ENCODE assay signal across 1 cellular context in the genomic region with DNA sequence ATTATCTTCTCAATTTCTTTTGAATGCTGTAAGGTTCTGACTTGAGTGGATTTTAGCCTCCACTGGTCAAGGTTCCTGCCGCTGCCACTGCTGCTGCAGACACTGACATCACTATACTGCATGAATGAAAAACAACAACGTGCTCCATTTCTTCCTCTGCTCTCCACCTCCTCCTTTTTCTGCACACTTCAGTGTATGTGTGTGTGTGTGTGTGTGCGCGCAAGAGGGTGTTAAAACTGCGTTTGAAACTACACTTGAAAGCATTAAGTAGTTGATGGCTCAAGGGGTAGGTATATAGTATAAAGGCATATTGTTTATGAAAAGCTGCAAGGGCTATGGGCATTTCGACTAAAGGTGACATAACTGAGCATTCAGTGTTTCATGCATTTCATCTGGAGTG.
A peak's percentile ranks its signal among the peaks of the same experiment; 100 is the strongest.
TF ChIP-seq lines count a peak whose summit lies in the region.

No MANE protein-coding gene starts in this region.

TF ChIP-seq in GM12878, 131 proteins besides CTCF, POLR2A, EP300 and RAD21 (continued from another document):
- peak; percentile 48; the same call in 1 of the 2 replicates for TF ChIP-seq NKRF (conservative IDR thresholded peaks at IDR 0.05)
- TF ChIP-seq NBN (IDR thresholded peaks at IDR 0.05), result no peak
- peak; percentile 61 for TF ChIP-seq ATF7 (IDR thresholded peaks at IDR 0.05; ENCODE audit: low read depth)
- TF ChIP-seq, protein P1, sequence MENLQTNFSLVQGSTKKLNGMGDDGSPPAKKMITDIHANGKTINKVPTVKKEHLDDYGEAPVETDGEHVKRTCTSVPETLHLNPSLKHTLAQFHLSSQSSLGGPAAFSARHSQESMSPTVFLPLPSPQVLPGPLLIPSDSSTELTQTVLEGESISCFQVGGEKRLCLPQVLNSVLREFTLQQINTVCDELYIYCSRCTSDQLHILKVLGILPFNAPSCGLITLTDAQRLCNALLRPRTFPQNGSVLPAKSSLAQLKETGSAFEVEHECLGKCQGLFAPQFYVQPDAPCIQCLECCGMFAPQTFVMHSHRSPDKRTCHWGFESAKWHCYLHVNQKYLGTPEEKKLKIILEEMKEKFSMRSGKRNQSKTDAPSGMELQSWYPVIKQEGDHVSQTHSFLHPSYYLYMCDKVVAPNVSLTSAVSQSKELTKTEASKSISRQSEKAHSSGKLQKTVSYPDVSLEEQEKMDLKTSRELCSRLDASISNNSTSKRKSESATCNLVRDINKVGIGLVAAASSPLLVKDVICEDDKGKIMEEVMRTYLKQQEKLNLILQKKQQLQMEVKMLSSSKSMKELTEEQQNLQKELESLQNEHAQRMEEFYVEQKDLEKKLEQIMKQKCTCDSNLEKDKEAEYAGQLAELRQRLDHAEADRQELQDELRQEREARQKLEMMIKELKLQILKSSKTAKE (IDR thresholded peaks at IDR 0.05; ENCODE audit: low read depth, poor library complexity, severe bottlenecking), result peak; percentile 22
TF ChIP-seq in GM12878: peak in this region for 8.
